In genomic region chr20:1375515-1375914, GRCh38 we compare ENCODE assay signal across 10 cellular contexts. TPM values are rescaled to one million over a fixed set of nuclear protein-coding genes. Genes with fewer than 3 reads are reported as not detected.
DNase-seq lines count a peak whose midpoint lies in the region; ATAC-seq and TF ChIP-seq lines count a peak whose summit lies in the region.
"Had no signal": no experiment of that assay in that cellular context is flagged by ENCODE, and none has a peak within 500 bp of the region (broad histone marks: within the 10 kb centered on the region; RNA-seq: fewer than 3 reads in every experiment).

No MANE protein-coding gene starts in this region.

- no peaks in the 10 kb centered on the region for H3K9me3 ChIP-seq in PC-3 (ENCODE audit: low read length)
- H3K9me3 ChIP-seq: Peyer's patch had no signal

- no peak overlapping the region for H3K9ac ChIP-seq in PC-3 (ENCODE audit: low read length)

- H3K9me2 ChIP-seq in PC-3 (replicated peaks; ENCODE audit: low read length), result no peaks in the 10 kb centered on the region

- no peak overlapping the region for H3K4me2 ChIP-seq in PC-3 (ENCODE audit: low read length)

- H3K79me2 ChIP-seq in PC-3 (ENCODE audit: low read length), result peaks cover 99% of the 10 kb centered on the region

- H3K4me1 ChIP-seq in PC-3 (ENCODE audit: insufficient read depth, low read length), result peaks cover 73% of the 10 kb centered on the region

- no peak overlapping the region for H2AFZ ChIP-seq in PC-3 (ENCODE audit: low read length)

- BruUV-seq in PC-3 (replicated peaks; lab: Mats Ljungman, UMichigan), result no TSS peak

- H3K27me3 ChIP-seq in PC-3 (ENCODE audit: low read length), result no peaks in the 10 kb centered on the region
- H3K27me3 ChIP-seq: Peyer's patch had no signal

- H3K4me3 ChIP-seq in PC-3 (ENCODE audit: low read length), result no peak overlapping the region
- H3K4me3 ChIP-seq: Peyer's patch had no signal

- POLR2A ChIA-PET in PC-3 (lab: Charles Lee; ENCODE audit: unreplicated experiment), result no interaction called here

- ATAC-seq in PC-3 (peak; percentile 15; the same call in 1 of the 2 replicates), sciatic nerve (peak; percentile 19), HG03571 (IDR thresholded peaks at IDR 0.05; ENCODE audit: unreplicated experiment) (no peak)

- peaks cover 70% of the 10 kb centered on the region for H3K36me3 ChIP-seq in PC-3 (ENCODE audit: low read depth, low read length)

- no peak for TF ChIP-seq CTCF in PC-3 (conservative IDR thresholded peaks at IDR 0.05; ENCODE audit: low read depth, low read length)

- peaks cover 17% of the 10 kb centered on the region for H3F3A ChIP-seq in PC-3 (ENCODE audit: low read length, unreplicated experiment)

- intact Hi-C loops in PC-3 (cut with micrococcal nuclease) (no loop called here), sciatic nerve (cut with DNase I) (no loop called here)

- H3K27ac ChIP-seq in PC-3 (ENCODE audit: low read length), result no peak overlapping the region

- DNase-seq in NCI-H2196 (lab: John Stamatoyannopoulos, UW; ENCODE audit: unreplicated experiment) (peak; percentile 12), NCI-H2196 treated with DMSO at 0.1 percent for 48 hours (lab: John Stamatoyannopoulos, UW; ENCODE audit: unreplicated experiment) (no peak), PC-3 (peak; percentile 43), fibroblast of gingiva (ENCODE audit: low read depth) (peak; percentile 90), sciatic nerve (ENCODE audit: low spot score) (no peak), iPS-NIHi7 (ENCODE audit: extremely low spot score) (no peak)
- DNase-seq in NK-92 treated with Interleukin-12 subunit alpha and Interleukin-12 subunit beta, amount 100 ng/mL, for 24 hours (lab: John Stamatoyannopoulos, UW), result no peak
- DNase-seq: ACHN, Peyer's patch had no signal

- CTCF ChIA-PET in PC-3 (lab: Charles Lee), result no interaction called here

- H4K20me1 ChIP-seq in PC-3 (ENCODE audit: low read length), result peaks cover 68% of the 10 kb centered on the region

RNA-seq across cellular contexts. Expression of gene FKBP1A, which starts 17.3 kb away (rescaled TPM):
- total RNA-seq in PC-3 (2014; rRNA removed) (178 and 198 TPM in 2 replicates), sciatic nerve (242 TPM)

RNA-seq across cellular contexts. Expression of gene SDCBP2, which starts 46.6 kb away (rescaled TPM):
- total RNA-seq in PC-3 (2014; rRNA removed) (14.4 and 25.5 TPM in 2 replicates), sciatic nerve (5.9 TPM)

Comparison
In these comparisons a context has a peak if more than half of its experiments do, and no peak if none do; other contexts are left out.
1. DNase-seq: peak in NCI-H2196 (single experiment), PC-3 (single experiment) and fibroblast of gingiva (single experiment); none in NCI-H2196 treated with DMSO at 0.1 percent for 48 hours (single experiment), sciatic nerve (single experiment), iPS-NIHi7 (single experiment) and NK-92 treated with Interleukin-12 subunit alpha and Interleukin-12 subunit beta, amount 100 ng/mL, for 24 hours (single experiment).